ENCODE assay signal across 1 cellular context in the genomic region with DNA sequence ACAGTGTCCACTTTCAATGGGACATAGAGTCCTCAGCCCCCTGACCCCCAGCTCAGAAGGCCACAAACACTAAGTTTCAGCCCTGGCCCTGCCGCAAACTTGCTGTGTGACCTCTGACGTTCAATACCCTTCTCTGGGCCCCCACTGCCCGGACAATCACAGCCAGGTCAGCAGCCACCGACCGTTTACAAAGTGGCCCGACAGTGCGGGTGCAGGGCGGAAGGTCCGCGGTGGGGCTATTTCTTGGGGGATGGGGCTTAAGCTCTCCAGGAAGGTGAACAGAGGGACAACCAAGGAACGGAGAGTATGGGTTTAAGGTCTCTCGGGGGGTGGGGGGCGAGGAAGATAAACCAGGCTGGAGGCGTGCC.
TF ChIP-seq lines count a peak whose summit lies in the region.

No MANE protein-coding gene starts in this region.

TF ChIP-seq in HepG2, 621 proteins besides CTCF, POLR2A, EP300 and RAD21:
- TF ChIP-seq SCMH1 (CRISPR knock-in tag; IDR thresholded peaks at IDR 0.05; ENCODE audit: borderline replicate concordance), result no peak
- no peak for TF ChIP-seq ZNF558 (CRISPR knock-in tag; IDR thresholded peaks at IDR 0.05; ENCODE audit: borderline replicate concordance)
- no peak for TF ChIP-seq RFX5 (IDR thresholded peaks at IDR 0.05; ENCODE audit: low read depth, low read length)
- TF ChIP-seq PRDM15 (CRISPR knock-in tag; IDR thresholded peaks at IDR 0.05), result no peak
- TF ChIP-seq ZNF720 (CRISPR knock-in tag; IDR thresholded peaks at IDR 0.05), result no peak
- TF ChIP-seq PHB2 (IDR thresholded peaks at IDR 0.05; ENCODE audit: partially characterized antibody), result no peak
- 0 out of 2 replicates have a peak, but pooled peaks have one; percentile 3 for TF ChIP-seq ZNF619 (CRISPR knock-in tag; IDR thresholded peaks at IDR 0.05)
- no peak for TF ChIP-seq ZFP36L1 (CRISPR knock-in tag; IDR thresholded peaks at IDR 0.05)
- TF ChIP-seq CHD4 (IDR thresholded peaks at IDR 0.05; ENCODE audit: borderline replicate concordance, low read length), result no peak
- no peak for TF ChIP-seq ZNF101 (CRISPR knock-in tag; IDR thresholded peaks at IDR 0.05; ENCODE audit: borderline replicate concordance, low read depth)
- TF ChIP-seq ZBTB37 (CRISPR knock-in tag; IDR thresholded peaks at IDR 0.05), result no peak
- TF ChIP-seq ZNF224 (CRISPR knock-in tag; IDR thresholded peaks at IDR 0.05), result 0 out of 2 replicates have a peak, but pooled peaks have one; percentile 16
- TF ChIP-seq ZNF709 (CRISPR knock-in tag; IDR thresholded peaks at IDR 0.05), result 0 out of 2 replicates have a peak, but pooled peaks have one; percentile 0
- TF ChIP-seq ZFP37 (CRISPR knock-in tag; IDR thresholded peaks at IDR 0.05; ENCODE audit: borderline replicate concordance), result no peak
- TF ChIP-seq ZNF343 (CRISPR knock-in tag; IDR thresholded peaks at IDR 0.05), result no peak
- TF ChIP-seq ZNF768 (CRISPR knock-in tag; IDR thresholded peaks at IDR 0.05), result peak; percentile 99
- peak; percentile 46; the same call in 1 of the 2 replicates for TF ChIP-seq HDAC1 (CRISPR knock-in tag; IDR thresholded peaks at IDR 0.05)
- no peak for TF ChIP-seq PREB (CRISPR knock-in tag; IDR thresholded peaks at IDR 0.05)
- TF ChIP-seq ZNF550 (CRISPR knock-in tag; IDR thresholded peaks at IDR 0.05; ENCODE audit: borderline replicate concordance), result no peak
- no peak for TF ChIP-seq BRD4 (CRISPR knock-in tag; IDR thresholded peaks at IDR 0.05)
- no peak for TF ChIP-seq SP2 (CRISPR knock-in tag; IDR thresholded peaks at IDR 0.05)
- no peak for TF ChIP-seq DZIP1 (CRISPR knock-in tag; IDR thresholded peaks at IDR 0.05)
- TF ChIP-seq LCORL (IDR thresholded peaks at IDR 0.05), result no peak
- TF ChIP-seq LCORL (CRISPR knock-in tag; IDR thresholded peaks at IDR 0.05), result no peak
- no peak for TF ChIP-seq PPARG (CRISPR knock-in tag; conservative IDR thresholded peaks at IDR 0.05)
- TF ChIP-seq ZNF333 (CRISPR knock-in tag; IDR thresholded peaks at IDR 0.05; ENCODE audit: borderline replicate concordance), result no peak
- no peak for TF ChIP-seq AHR (CRISPR knock-in tag; IDR thresholded peaks at IDR 0.05)
- 0 out of 2 replicates have a peak, but pooled peaks have one; percentile 34 for TF ChIP-seq MAF1 (CRISPR knock-in tag; IDR thresholded peaks at IDR 0.05; ENCODE audit: borderline replicate concordance)
- TF ChIP-seq BCL6 (CRISPR knock-in tag; IDR thresholded peaks at IDR 0.05), result no peak
- TF ChIP-seq KLF9 (CRISPR knock-in tag; IDR thresholded peaks at IDR 0.05; ENCODE audit: low read depth), result no peak
- TF ChIP-seq, protein P1, sequence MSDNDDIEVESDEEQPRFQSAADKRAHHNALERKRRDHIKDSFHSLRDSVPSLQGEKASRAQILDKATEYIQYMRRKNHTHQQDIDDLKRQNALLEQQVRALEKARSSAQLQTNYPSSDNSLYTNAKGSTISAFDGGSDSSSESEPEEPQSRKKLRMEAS (IDR thresholded peaks at IDR 0.05), result 0 out of 2 replicates have a peak, but pooled peaks have one; percentile 2
- TF ChIP-seq ETS1 (CRISPR knock-in tag; IDR thresholded peaks at IDR 0.05), result no peak
- TF ChIP-seq PHF21A (CRISPR knock-in tag; IDR thresholded peaks at IDR 0.05), result 0 out of 2 replicates have a peak, but pooled peaks have one; percentile 28
- TF ChIP-seq, protein P2, sequence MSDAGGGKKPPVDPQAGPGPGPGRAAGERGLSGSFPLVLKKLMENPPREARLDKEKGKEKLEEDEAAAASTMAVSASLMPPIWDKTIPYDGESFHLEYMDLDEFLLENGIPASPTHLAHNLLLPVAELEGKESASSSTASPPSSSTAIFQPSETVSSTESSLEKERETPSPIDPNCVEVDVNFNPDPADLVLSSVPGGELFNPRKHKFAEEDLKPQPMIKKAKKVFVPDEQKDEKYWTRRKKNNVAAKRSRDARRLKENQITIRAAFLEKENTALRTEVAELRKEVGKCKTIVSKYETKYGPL (CRISPR knock-in tag; IDR thresholded peaks at IDR 0.05), result 0 out of 2 replicates have a peak, but pooled peaks have one; percentile 9
- TF ChIP-seq ZNF232 (CRISPR knock-in tag; IDR thresholded peaks at IDR 0.05; ENCODE audit: borderline replicate concordance), result 0 out of 2 replicates have a peak, but pooled peaks have one; percentile 2
- 0 out of 2 replicates have a peak, but pooled peaks have one; percentile 73 for TF ChIP-seq KDM5A (IDR thresholded peaks at IDR 0.05; ENCODE audit: borderline replicate concordance, low read length)
- TF ChIP-seq ZNF605 (CRISPR knock-in tag; IDR thresholded peaks at IDR 0.05), result peak; percentile 33; the same call in 1 of the 2 replicates
- TF ChIP-seq, protein P3, sequence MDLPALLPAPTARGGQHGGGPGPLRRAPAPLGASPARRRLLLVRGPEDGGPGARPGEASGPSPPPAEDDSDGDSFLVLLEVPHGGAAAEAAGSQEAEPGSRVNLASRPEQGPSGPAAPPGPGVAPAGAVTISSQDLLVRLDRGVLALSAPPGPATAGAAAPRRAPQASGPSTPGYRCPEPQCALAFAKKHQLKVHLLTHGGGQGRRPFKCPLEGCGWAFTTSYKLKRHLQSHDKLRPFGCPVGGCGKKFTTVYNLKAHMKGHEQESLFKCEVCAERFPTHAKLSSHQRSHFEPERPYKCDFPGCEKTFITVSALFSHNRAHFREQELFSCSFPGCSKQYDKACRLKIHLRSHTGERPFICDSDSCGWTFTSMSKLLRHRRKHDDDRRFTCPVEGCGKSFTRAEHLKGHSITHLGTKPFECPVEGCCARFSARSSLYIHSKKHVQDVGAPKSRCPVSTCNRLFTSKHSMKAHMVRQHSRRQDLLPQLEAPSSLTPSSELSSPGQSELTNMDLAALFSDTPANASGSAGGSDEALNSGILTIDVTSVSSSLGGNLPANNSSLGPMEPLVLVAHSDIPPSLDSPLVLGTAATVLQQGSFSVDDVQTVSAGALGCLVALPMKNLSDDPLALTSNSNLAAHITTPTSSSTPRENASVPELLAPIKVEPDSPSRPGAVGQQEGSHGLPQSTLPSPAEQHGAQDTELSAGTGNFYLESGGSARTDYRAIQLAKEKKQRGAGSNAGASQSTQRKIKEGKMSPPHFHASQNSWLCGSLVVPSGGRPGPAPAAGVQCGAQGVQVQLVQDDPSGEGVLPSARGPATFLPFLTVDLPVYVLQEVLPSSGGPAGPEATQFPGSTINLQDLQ (CRISPR knock-in tag; IDR thresholded peaks at IDR 0.05), result no peak
- TF ChIP-seq MIER2 (CRISPR knock-in tag; IDR thresholded peaks at IDR 0.05), result no peak
- no peak for TF ChIP-seq ARNT (IDR thresholded peaks at IDR 0.05)
- TF ChIP-seq CBX2 (IDR thresholded peaks at IDR 0.05; ENCODE audit: low read depth, low read length), result no peak
- TF ChIP-seq CBX2 (CRISPR knock-in tag; IDR thresholded peaks at IDR 0.05; ENCODE audit: low read depth), result no peak
- TF ChIP-seq, protein P4, sequence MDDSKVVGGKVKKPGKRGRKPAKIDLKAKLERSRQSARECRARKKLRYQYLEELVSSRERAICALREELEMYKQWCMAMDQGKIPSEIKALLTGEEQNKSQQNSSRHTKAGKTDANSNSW (CRISPR knock-in tag; IDR thresholded peaks at IDR 0.05; ENCODE audit: borderline replicate concordance), result no peak
- TF ChIP-seq ZMYM3 (CRISPR knock-in tag; IDR thresholded peaks at IDR 0.05), result peak; percentile 81
- 0 out of 2 replicates have a peak, but pooled peaks have one; percentile 62 for TF ChIP-seq ZNF670 (CRISPR knock-in tag; IDR thresholded peaks at IDR 0.05; ENCODE audit: borderline replicate concordance)
- TF ChIP-seq PRPF4 (IDR thresholded peaks at IDR 0.05; ENCODE audit: low read depth, low read length, poor library complexity, severe bottlenecking), result no peak
- TF ChIP-seq AGO2 (optimal IDR thresholded peaks at IDR 0.05; ENCODE audit: low read depth, low read length), result peak; percentile 39
- no peak for TF ChIP-seq SNAPC2 (CRISPR knock-in tag; IDR thresholded peaks at IDR 0.05)
- TF ChIP-seq ZNF431 (CRISPR knock-in tag; IDR thresholded peaks at IDR 0.05; ENCODE audit: borderline replicate concordance, low read depth), result no peak
- TF ChIP-seq HDAC2 (CRISPR knock-in tag; IDR thresholded peaks at IDR 0.05), result no peak
- no peak for TF ChIP-seq CC2D1A (CRISPR knock-in tag; IDR thresholded peaks at IDR 0.05)
- TF ChIP-seq ZNF616 (CRISPR knock-in tag; IDR thresholded peaks at IDR 0.05; ENCODE audit: low read depth), result no peak
